ENCODE assay signal across 1 cellular context in the genomic region with DNA sequence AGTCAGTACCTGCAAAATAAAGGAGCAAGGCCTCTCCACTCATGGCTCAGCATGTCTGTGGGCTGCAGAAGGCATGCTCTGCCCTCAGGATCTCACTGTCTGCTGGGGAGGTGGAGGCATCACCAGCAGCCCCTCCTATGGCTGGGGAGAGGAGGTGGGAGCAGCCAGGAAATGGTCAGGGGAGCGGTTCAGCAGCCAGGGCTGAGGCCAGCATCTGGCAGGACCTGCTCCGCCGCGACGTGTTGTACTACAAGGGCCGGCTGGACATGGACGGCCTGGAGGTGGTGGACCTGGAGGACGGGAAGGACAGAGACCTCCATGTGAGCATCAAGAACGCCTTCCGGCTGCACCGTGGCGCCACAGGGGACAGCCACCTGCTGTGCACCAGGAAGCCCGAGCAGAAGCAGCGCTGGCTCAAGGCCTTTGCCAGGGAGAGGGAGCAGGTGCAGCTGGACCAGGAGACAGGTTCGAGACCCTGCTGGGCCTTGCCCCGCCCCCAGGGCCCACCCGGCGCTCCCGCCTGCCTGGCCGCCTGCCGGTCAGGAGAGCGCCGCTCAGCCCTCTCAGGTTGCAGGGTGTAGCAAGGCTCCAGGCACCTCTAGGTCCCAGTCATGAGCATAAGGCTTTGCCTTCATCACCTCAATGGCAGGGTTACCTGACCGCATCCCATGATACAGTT.
TF ChIP-seq lines count a peak whose summit lies in the region.

No MANE protein-coding gene starts in this region.

TF ChIP-seq in HepG2, 621 proteins besides CTCF, POLR2A, EP300 and RAD21:
- TF ChIP-seq, protein P1, sequence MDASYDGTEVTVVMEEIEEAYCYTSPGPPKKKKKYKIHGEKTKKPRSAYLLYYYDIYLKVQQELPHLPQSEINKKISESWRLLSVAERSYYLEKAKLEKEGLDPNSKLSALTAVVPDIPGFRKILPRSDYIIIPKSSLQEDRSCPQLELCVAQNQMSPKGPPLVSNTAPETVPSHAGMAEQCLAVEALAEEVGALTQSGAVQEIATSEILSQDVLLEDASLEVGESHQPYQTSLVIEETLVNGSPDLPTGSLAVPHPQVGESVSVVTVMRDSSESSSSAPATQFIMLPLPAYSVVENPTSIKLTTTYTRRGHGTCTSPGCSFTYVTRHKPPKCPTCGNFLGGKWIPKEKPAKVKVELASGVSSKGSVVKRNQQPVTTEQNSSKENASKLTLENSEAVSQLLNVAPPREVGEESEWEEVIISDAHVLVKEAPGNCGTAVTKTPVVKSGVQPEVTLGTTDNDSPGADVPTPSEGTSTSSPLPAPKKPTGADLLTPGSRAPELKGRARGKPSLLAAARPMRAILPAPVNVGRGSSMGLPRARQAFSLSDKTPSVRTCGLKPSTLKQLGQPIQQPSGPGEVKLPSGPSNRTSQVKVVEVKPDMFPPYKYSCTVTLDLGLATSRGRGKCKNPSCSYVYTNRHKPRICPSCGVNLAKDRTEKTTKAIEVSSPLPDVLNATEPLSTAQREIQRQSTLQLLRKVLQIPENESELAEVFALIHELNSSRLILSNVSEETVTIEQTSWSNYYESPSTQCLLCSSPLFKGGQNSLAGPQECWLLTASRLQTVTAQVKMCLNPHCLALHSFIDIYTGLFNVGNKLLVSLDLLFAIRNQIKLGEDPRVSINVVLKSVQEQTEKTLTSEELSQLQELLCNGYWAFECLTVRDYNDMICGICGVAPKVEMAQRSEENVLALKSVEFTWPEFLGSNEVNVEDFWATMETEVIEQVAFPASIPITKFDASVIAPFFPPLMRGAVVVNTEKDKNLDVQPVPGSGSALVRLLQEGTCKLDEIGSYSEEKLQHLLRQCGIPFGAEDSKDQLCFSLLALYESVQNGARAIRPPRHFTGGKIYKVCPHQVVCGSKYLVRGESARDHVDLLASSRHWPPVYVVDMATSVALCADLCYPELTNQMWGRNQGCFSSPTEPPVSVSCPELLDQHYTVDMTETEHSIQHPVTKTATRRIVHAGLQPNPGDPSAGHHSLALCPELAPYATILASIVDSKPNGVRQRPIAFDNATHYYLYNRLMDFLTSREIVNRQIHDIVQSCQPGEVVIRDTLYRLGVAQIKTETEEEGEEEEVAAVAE (CRISPR knock-in tag; IDR thresholded peaks at IDR 0.05; ENCODE audit: borderline replicate concordance), result no peak
- TF ChIP-seq ZNF644 (CRISPR knock-in tag; IDR thresholded peaks at IDR 0.05; ENCODE audit: low read depth) (no peak), NFIC (IDR thresholded peaks at IDR 0.05; ENCODE audit: low read length) (no peak)
